29 cellular contexts compared by ENCODE assay signal in the genomic region with DNA sequence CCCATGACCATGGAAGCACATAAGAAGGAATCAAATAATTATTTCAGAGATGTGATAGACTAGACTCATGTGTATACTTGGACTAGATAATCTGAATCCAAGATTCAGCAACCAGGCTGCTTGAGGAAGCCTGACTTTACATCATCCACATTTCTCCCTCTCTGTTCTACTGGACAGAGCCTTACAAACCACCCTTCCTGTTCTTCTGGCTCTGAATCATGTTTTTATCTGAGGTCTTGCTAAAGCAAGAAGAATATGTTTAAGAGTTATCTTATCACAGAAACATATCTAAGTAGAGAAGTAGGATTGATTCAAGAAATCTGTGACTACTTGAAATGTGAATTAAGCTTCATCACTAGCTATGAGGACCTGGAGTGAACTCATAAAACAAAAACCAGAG.
"Had no signal": no experiment of that assay in that cellular context is flagged by ENCODE, and none has a peak within 500 bp of the region (broad histone marks: within the 10 kb centered on the region; RNA-seq: fewer than 3 reads in every experiment).

No MANE protein-coding gene starts in this region.

- H3K36me3 Mint-ChIP-seq: naive thymus-derived CD4-positive, alpha-beta T cell had no signal

- H3K4me3 ChIP-seq: esophagus squamous epithelium, gastrocnemius medialis, left lung, pancreas, right lobe of liver, smooth muscle cell, suprapubic skin, transverse colon, upper lobe of right lung, uterus had no signal

- H3K27me3 Mint-ChIP-seq: progenitor cell of endocrine pancreas had no signal

- ATAC-seq: gastrocnemius medialis; left cardiac atrium; left lung; naive thymus-derived CD4-positive, alpha-beta T cell; pancreas; right lobe of liver; stimulated activated naive CD8-positive, alpha-beta T cell treated with anti-CD3 and anti-CD28 coated beads, Interleukin-15, amount 100 ng/mL, for 72 hours; upper lobe of right lung had no signal

- DNase-seq: cerebellar nuclear complex; effector CD8-positive, alpha-beta T cell; endodermal cell; esophagus squamous epithelium; foreskin fibroblast; gastrocnemius medialis; head of caudate nucleus; left cardiac atrium; left lung; mesenchymal stem cell; midbrain; naive thymus-derived CD4-positive, alpha-beta T cell; nephron progenitor cell; occipital lobe; pancreas; right lobe of liver; stimulated activated CD4-positive, alpha-beta T cell treated with anti-CD3 and anti-CD28 coated beads, Interleukin-12 subunit alpha, Interleukin-12 subunit beta, amount 100 ng/mL, for 4 hours; stimulated activated CD4-positive, alpha-beta T cell treated with anti-CD3 and anti-CD28 coated beads, Interleukin-1b, Interleukin-23, amount 100 ng/mL, for 48 hours; stimulated activated CD4-positive, alpha-beta T cell treated with anti-CD3 and anti-CD28 coated beads, Interleukin-4, amount 100 ng/mL, for 1 hour; stimulated activated CD8-positive, alpha-beta memory T cell treated with anti-CD3 and anti-CD28 coated beads, Interleukin-4, amount 100 ng/mL, for 48 hours; stimulated activated naive CD4-positive, alpha-beta T cell; stimulated activated naive CD8-positive, alpha-beta T cell treated with anti-CD3 and anti-CD28 coated beads, Interleukin-15, amount 100 ng/mL, for 72 hours; transverse colon; upper lobe of right lung; uterus had no signal

- H3K4me3 Mint-ChIP-seq: endodermal cell; naive thymus-derived CD4-positive, alpha-beta T cell; nephron progenitor cell; stimulated activated naive CD8-positive, alpha-beta T cell treated with anti-CD3 and anti-CD28 coated beads, Interleukin-15, amount 100 ng/mL, for 72 hours had no signal

- H3K27ac ChIP-seq: esophagus squamous epithelium, gastrocnemius medialis, left lung, pancreas, right lobe of liver, suprapubic skin, transverse colon, upper lobe of right lung, uterus had no signal

- H3K27me3 ChIP-seq: esophagus squamous epithelium, gastrocnemius medialis, left lung, pancreas, right lobe of liver, suprapubic skin, transverse colon, upper lobe of right lung, uterus had no signal

- H3K36me3 ChIP-seq: esophagus squamous epithelium, gastrocnemius medialis, left lung, pancreas, right lobe of liver, suprapubic skin, transverse colon, upper lobe of right lung, uterus had no signal

- H3K9me3 ChIP-seq: esophagus squamous epithelium, gastrocnemius medialis, left lung, pancreas, right lobe of liver, suprapubic skin, transverse colon, upper lobe of right lung, uterus had no signal

- H3K4me2 ChIP-seq: smooth muscle cell had no signal

- H3K4me1 ChIP-seq: esophagus squamous epithelium, gastrocnemius medialis, left lung, pancreas, right lobe of liver, suprapubic skin, transverse colon, upper lobe of right lung, uterus had no signal

- H3K27ac Mint-ChIP-seq: endodermal cell; naive thymus-derived CD4-positive, alpha-beta T cell; nephron progenitor cell; progenitor cell of endocrine pancreas; stimulated activated naive CD8-positive, alpha-beta T cell treated with anti-CD3 and anti-CD28 coated beads, Interleukin-15, amount 100 ng/mL, for 72 hours had no signal

- H3K4me1 Mint-ChIP-seq: naive thymus-derived CD4-positive, alpha-beta T cell; stimulated activated naive CD8-positive, alpha-beta T cell treated with anti-CD3 and anti-CD28 coated beads, Interleukin-15, amount 100 ng/mL, for 72 hours had no signal

- FAIRE-seq: colon, pancreas had no signal
